Comparison of ENCODE assay signal across 20 cellular contexts in the genomic region with DNA sequence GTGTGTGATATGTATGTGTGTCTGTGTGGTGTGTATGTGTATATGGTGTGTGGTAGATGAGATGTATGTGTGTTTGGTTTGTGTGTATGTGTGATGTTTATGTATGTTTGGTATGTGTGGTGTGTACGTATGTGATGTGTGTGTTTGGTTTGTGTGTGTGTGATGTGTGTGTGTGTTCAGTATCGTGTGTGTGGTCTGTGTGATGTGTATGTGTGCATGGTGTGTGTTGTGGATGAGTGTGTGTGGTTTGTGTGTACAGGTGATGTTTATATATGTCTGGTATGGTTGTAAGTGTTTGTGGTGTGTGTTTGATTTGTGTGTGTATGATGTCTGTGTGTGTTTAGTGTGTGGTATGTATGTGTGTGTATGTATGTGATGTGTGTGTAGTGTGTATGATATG.
"Had no signal": no experiment of that assay in that cellular context is flagged by ENCODE, and none has a peak within 500 bp of the region (broad histone marks: within the 10 kb centered on the region; RNA-seq: fewer than 3 reads in every experiment).

No MANE protein-coding gene starts in this region.

- H3K4me3 ChIP-seq: coronary artery, heart left ventricle, psoas muscle, spleen, tibial artery, upper lobe of right lung had no signal

- H3K27me3 ChIP-seq: heart left ventricle, neutrophil, spleen, tibial artery, upper lobe of right lung had no signal

- H3K36me3 ChIP-seq: heart left ventricle, neutrophil, spleen, tibial artery, upper lobe of right lung had no signal

- FAIRE-seq: frontal cortex had no signal

- DNase-seq: effector CD8-positive, alpha-beta T cell; heart left ventricle; hippocampal formation; kidney glomerular epithelial cell; mesendoderm; naive thymus-derived CD4-positive, alpha-beta T cell; nephron progenitor cell; psoas muscle; retina; spleen; stimulated activated CD4-positive, alpha-beta T cell treated with anti-CD3 and anti-CD28 coated beads, Interleukin-15, amount 100 ng/mL, for 24 hours; stimulated activated CD4-positive, alpha-beta T cell treated with anti-CD3 and anti-CD28 coated beads, Interleukin-1b, Interleukin-23, amount 100 ng/mL, for 48 hours; stimulated activated CD4-positive, alpha-beta T cell treated with anti-CD3 and anti-CD28 coated beads, Interleukin-4, amount 100 ng/mL, for 24 hours; tibial artery; upper lobe of right lung had no signal

- ATAC-seq: heart left ventricle; naive thymus-derived CD4-positive, alpha-beta T cell; psoas muscle; sciatic nerve; stimulated activated memory B cell treated with anti-CD40 and anti-IgM and Interleukin-4, amounts not matched to agents 10 μg/mL and 1 μg/mL and 100 μg/mL, for 72 hours; upper lobe of right lung had no signal
